ENCODE assay signal across 1 cellular context in the genomic region with DNA sequence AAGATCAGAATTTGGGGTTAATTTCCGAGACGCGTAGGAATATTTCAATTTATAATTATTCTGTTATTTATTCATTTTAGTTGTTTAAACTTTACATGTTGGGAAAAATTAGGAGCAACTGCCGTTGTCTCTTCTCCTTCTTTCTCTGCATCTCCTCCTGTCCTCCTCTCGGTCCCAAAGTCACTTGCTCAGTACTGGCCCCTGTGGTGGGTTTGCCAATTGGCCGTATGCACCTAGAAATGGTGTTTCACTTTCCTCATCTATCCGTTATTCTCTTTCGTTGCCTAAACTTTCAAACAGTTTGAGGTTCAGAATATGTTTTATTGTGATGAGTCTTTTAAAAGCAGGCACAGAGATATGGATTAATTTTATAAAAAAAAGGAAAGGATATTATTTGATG.
TF ChIP-seq lines count a peak whose summit lies in the region.

No MANE protein-coding gene starts in this region.

TF ChIP-seq in GM23338, 12 proteins besides CTCF, POLR2A, EP300 and RAD21 (continued from another document):
- no peak for TF ChIP-seq NANOG (IDR thresholded peaks at IDR 0.05; ENCODE audit: borderline replicate concordance)
